ENCODE assay signal across 24 cellular contexts in the genomic region with DNA sequence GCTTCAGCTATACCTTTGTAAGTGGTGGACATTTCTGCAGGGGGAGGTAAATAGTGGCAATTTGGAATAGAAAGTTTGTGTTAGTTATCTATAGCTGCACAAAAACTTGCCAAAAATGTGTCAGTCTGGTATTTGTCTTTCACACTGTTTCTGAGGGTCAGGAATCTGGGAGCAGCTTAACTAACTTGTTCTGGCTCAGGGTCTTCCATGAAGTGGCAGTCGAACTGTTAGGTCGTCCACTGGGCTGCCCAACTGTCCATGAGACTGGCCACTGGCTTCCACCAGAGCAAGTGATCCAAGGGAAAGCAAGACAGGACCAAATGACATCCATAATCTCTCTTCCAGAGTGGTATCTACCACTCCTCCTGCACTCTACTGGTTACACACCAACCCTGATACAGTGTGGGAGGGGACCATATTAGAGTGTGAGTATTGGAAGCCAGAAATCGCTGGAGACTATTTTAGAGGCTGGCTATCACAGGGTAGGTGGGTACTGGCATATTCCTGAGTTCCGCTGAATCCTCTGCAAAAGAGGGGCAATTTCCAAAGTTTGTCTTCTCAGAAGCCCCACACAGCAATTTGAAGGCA.
DNase-seq lines count a peak whose midpoint lies in the region; ATAC-seq, FAIRE-seq and TF ChIP-seq lines count a peak whose summit lies in the region.
"Had no signal": no experiment of that assay in that cellular context is flagged by ENCODE, and none has a peak within 500 bp of the region (broad histone marks: within the 10 kb centered on the region; RNA-seq: fewer than 3 reads in every experiment).

No MANE protein-coding gene starts in this region.

- H3K9me3 ChIP-seq in colonic mucosa (no peaks in the 10 kb centered on the region), mucosa of stomach (ENCODE audit: control insufficient read depth, low read length) (no peaks in the 10 kb centered on the region)
- H3K9me3 ChIP-seq: HAP-1, SJCRH30 had no signal

- DNase-seq in colonic mucosa (no peak), left ventricle myocardium superior (peak; percentile 40), NCI-H2081 (lab: John Stamatoyannopoulos, UW) (no peak), GM12892 (ENCODE audit: insufficient read length) (no peak), NCI-H510A treated with DMSO at 0.1 percent for 48 hours (lab: John Stamatoyannopoulos, UW) (no peak), C1 segment of cervical spinal cord (lab: John Stamatoyannopoulos, UW) (no peak)
- DNase-seq: 8988T; CD4-positive, alpha-beta T cell; DMS153; GDM1; Kasumi-1; MG63; NCI-H1048; NCI-H1436; NCI-H1930; NCI-H2171; NCI-H69; OCI-M1; RPMI8226; SJCRH30 had no signal

- FAIRE-seq in GM12892 (lab: Jason Lieb, UNC) = no peak
- FAIRE-seq: HTR-8/SVneo had no signal

- H3K27me3 ChIP-seq in colonic mucosa (no peaks in the 10 kb centered on the region), mucosa of stomach (ENCODE audit: control insufficient read depth, insufficient read depth, low read length) (no peaks in the 10 kb centered on the region)
- H3K27me3 ChIP-seq: MG63, SJCRH30 had no signal

- H3K27ac ChIP-seq in C4-2B (peak overlapping the region; percentile 34; the same call in 1 of the 2 replicates), colonic mucosa (peak overlapping the region; percentile 89)
- H3K27ac ChIP-seq: SJCRH30 had no signal

- H3K4me3 ChIP-seq in colonic mucosa = no peak overlapping the region
- peak overlapping the region; percentile 47 for H3K4me3 ChIP-seq in mucosa of stomach (ENCODE audit: low read length)
- H3K4me3 ChIP-seq: HAP-1, MG63, SJCRH30 had no signal

- TF ChIP-seq POLR2A in GM12892 (IDR thresholded peaks at IDR 0.05; ENCODE audit: low read depth, low read length) = no peak

- H3K9ac ChIP-seq in colonic mucosa (ENCODE audit: low read depth in 2 of 2, low read length in 2 of 2) (peak overlapping the region in 1 of 2 donors; percentile 68), mucosa of stomach (ENCODE audit: low read length) (peak overlapping the region; percentile 61)

- TF ChIP-seq CTCF in C4-2B (conservative IDR thresholded peaks at IDR 0.05) (no peak), colonic mucosa (IDR thresholded peaks at IDR 0.05) (no peak)

- intact Hi-C loops in colonic mucosa (cut with DNase I) (no loop called here), left ventricle myocardium superior (cut with micrococcal nuclease) (no loop called here)

- H3K4me1 ChIP-seq in colonic mucosa (peaks cover 9% of the 10 kb centered on the region), mucosa of stomach (ENCODE audit: control insufficient read depth, insufficient read depth, low read length) (peaks cover 37% of the 10 kb centered on the region)
- H3K4me1 ChIP-seq: HAP-1 had no signal

- H3K36me3 ChIP-seq in colonic mucosa (no peaks in the 10 kb centered on the region), mucosa of stomach (ENCODE audit: control insufficient read depth, insufficient read depth, low read length) (no peaks in the 10 kb centered on the region)
- H3K36me3 ChIP-seq: HAP-1, MG63, SJCRH30 had no signal

- peak; percentile 78 for ATAC-seq in left ventricle myocardium superior
